9 cellular contexts compared by ENCODE assay signal in the genomic region with DNA sequence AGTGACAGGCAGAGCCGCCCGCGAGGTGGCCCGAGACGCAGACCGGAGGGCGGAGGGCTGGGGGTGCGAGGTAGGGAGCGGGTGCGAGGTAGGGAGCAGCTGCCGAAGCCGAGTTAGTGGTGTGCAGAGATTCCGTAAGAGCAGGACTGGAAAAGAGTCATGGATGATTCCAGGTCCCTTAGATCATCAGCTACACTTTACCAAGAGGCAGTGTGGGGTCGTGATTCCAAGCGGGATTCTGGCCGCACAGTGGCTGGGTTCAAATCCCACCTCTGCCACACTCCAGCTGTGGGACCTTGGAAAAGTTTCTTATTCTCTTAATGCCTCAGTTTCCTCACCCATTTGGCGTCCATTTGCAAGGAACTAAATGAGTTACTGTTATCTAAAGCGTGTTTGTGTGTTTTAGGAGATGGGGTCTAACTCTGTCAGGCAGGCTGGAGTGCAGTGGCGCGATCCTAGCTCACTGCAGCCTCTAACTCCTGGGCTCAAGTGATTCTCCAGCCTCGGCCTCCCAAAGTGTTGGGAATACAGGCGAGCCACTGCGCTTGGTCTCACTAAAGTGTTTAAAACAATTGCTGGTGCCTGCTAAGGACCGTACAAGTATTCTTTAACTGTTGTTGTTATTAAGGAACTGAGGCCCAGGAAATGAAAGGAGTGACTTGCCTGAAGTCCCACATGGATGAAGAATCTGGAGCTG. TPM values are rescaled to one million over a fixed set of nuclear protein-coding genes. Genes with fewer than 3 reads are reported as not detected.
DNase-seq lines count a peak whose midpoint lies in the region; TF ChIP-seq lines count a peak whose summit lies in the region.
"Had no signal": no experiment of that assay in that cellular context is flagged by ENCODE, and none has a peak within 500 bp of the region (broad histone marks: within the 10 kb centered on the region; RNA-seq: fewer than 3 reads in every experiment).

No MANE protein-coding gene starts in this region.

- CTCF ChIA-PET in activated naive CD4-positive, alpha-beta T cell treated with anti-CD3 and anti-CD28 coated beads for 36 hours (lab: Charles Lee): no interaction called here

- H3K27ac Mint-ChIP-seq in activated naive CD4-positive, alpha-beta T cell treated with anti-CD3 and anti-CD28 coated beads for 36 hours: peak overlapping the region; percentile 99

- in situ Hi-C loops in astrocyte of the spinal cord (cut with HindIII; ENCODE audit: low sequenced_read_pairs): no loop called here
- in situ Hi-C loops in transverse colon (cut with MboI; ENCODE audit: low pct_ligation_motif_present in 1 of 4, low pct_unique_long_range_greater_than_20kb in 1 of 4, low sequenced_read_pairs in 3 of 4): loop anchor here (25.0 kb wide), 1 partner anchor 315 kb away; a partner anchor contains a TSS

- no peaks in the 10 kb centered on the region for H3K36me3 ChIP-seq in transverse colon

- H3K4me3 Mint-ChIP-seq in activated naive CD4-positive, alpha-beta T cell treated with anti-CD3 and anti-CD28 coated beads for 36 hours: peak overlapping the region; percentile 98

- TF ChIP-seq POLR2A in lower leg skin (IDR thresholded peaks at IDR 0.05): no peak
- no peak for TF ChIP-seq POLR2A in transverse colon (IDR thresholded peaks at IDR 0.05)

- 26 to 27% methylated on average over 24 of the region's 24 CpGs for WGBS in lower leg skin, 2 donors
- WGBS in transverse colon (ENCODE audit: low coverage in 1 of 2), 2 donors: 6 to 23% methylated on average over 3 to 24 of the region's 24 CpGs

- no peaks in the 10 kb centered on the region for H3K27me3 ChIP-seq in transverse colon

- H3K4me1 Mint-ChIP-seq in activated naive CD4-positive, alpha-beta T cell treated with anti-CD3 and anti-CD28 coated beads for 36 hours (ENCODE audit: low read depth): peaks cover 33% of the 10 kb centered on the region

- H3K4me1 ChIP-seq in transverse colon: peaks cover 12 to 25% (median 18%) of the 10 kb centered on the region in 4 donors

- H3K9me3 ChIP-seq in transverse colon: no peaks in the 10 kb centered on the region

- intact Hi-C loops in activated naive CD4-positive, alpha-beta T cell treated with anti-CD3 and anti-CD28 coated beads for 36 hours (cut with micrococcal nuclease): loop anchor here (2.0 kb wide), 1 partner anchor 1041 kb away; a partner anchor contains a TSS
- intact Hi-C loops in lower leg skin (cut with DNase I; ENCODE audit: low total_unique reads): no loop called here
- intact Hi-C loops in transverse colon (cut with DNase I; ENCODE audit: low total_unique reads): no loop called here

- no peak for TF ChIP-seq EP300 in transverse colon (IDR thresholded peaks at IDR 0.05; ENCODE audit: low read depth)

- H3K4me3 ChIP-seq in astrocyte of the spinal cord (ENCODE audit: low read depth, low read length): peak overlapping the region; percentile 86
- H3K4me3 ChIP-seq in lower leg skin (ENCODE audit: low read depth, poor library complexity, severe bottlenecking): peak overlapping the region; percentile 73
- peak overlapping the region; percentile 74 to 83 (median 81) for H3K4me3 ChIP-seq in transverse colon

- H3K27me3 Mint-ChIP-seq in activated naive CD4-positive, alpha-beta T cell treated with anti-CD3 and anti-CD28 coated beads for 36 hours (ENCODE audit: low read depth): no peaks in the 10 kb centered on the region

- peak overlapping the region; percentile 89 to 93 (median 92) for H3K27ac ChIP-seq in transverse colon

- H3K9me3 Mint-ChIP-seq in activated naive CD4-positive, alpha-beta T cell treated with anti-CD3 and anti-CD28 coated beads for 36 hours: no peaks in the 10 kb centered on the region

- peaks cover 10% of the 10 kb centered on the region for H3K36me3 Mint-ChIP-seq in activated naive CD4-positive, alpha-beta T cell treated with anti-CD3 and anti-CD28 coated beads for 36 hours (ENCODE audit: low read depth)

- TF ChIP-seq CTCF in astrocyte of the spinal cord (IDR thresholded peaks at IDR 0.05; ENCODE audit: low read depth, low read length) (no peak), lower leg skin (IDR thresholded peaks at IDR 0.05) (no peak), transverse colon (IDR thresholded peaks at IDR 0.05) (no peak)

- DNase-seq in activated naive CD4-positive, alpha-beta T cell treated with anti-CD3 and anti-CD28 coated beads for 36 hours: no peak
- DNase-seq in activated naive CD4-positive, alpha-beta T cell treated with anti-CD3 and anti-CD28 coated beads, Interleukin-2, amount 50 U/mL, for 16 hours: no peak
- no peak for DNase-seq in astrocyte of the spinal cord (ENCODE audit: low read depth, low spot score)
- DNase-seq in lower leg skin (ENCODE audit: low spot score in 2 of 2): no peak
- DNase-seq in transverse colon: no peak
- DNase-seq in NCI-H748 (lab: John Stamatoyannopoulos, UW; ENCODE audit: unreplicated experiment): no peak
- DNase-seq in activated CD4-positive, CD25-positive, alpha-beta regulatory T cell treated with anti-CD3 and anti-CD28 coated beads, Interleukin-2, amount 50 U/mL, for 72 hours: no peak
- no peak for DNase-seq in NCI-H446 (lab: John Stamatoyannopoulos, UW)

RNA-seq across cellular contexts. Expression of a gene that starts 1.1 kb away (rescaled TPM):
- total RNA-seq in activated naive CD4-positive, alpha-beta T cell treated with anti-CD3 and anti-CD28 coated beads for 36 hours: 100 to 1,000 TPM; 167 to 179 TPM
- total RNA-seq in lower leg skin (100 to 1,000 TPM; 153 to 309 (median 188) TPM), transverse colon (100 to 1,000 TPM in 3 of 4 donors, 10 to 100 TPM in 1; 69.9 to 284 (median 230) TPM)

RNA-seq across cellular contexts. Expression of a gene that starts 24.9 kb away (rescaled TPM):
- 10 to 100 TPM; 22.1 TPM for total RNA-seq in activated naive CD4-positive, alpha-beta T cell treated with anti-CD3 and anti-CD28 coated beads for 36 hours
- total RNA-seq in lower leg skin (10 to 100 TPM; 48.0 to 65.9 (median 57.0) TPM), transverse colon (10 to 100 TPM; 31.6 to 43.8 (median 37.4) TPM)

RNA-seq across cellular contexts. Expression of a gene that starts 57.0 kb away (rescaled TPM):
- not detected for total RNA-seq in activated naive CD4-positive, alpha-beta T cell treated with anti-CD3 and anti-CD28 coated beads for 36 hours
- total RNA-seq in lower leg skin: 1 to 10 TPM in 3 of 4 donors, under 1 TPM in 1; 0.97 to 2.5 (median 2.2) TPM
- 10 to 100 TPM in 1 of 4 donors, 1 to 10 TPM in 3; 4.1 to 19.9 (median 7.1) TPM for total RNA-seq in transverse colon
- total RNA-seq: activated CD8-positive, alpha-beta memory T cell treated with anti-CD3 and anti-CD28 coated beads for 36 hours had no signal
